In the genomic region with DNA sequence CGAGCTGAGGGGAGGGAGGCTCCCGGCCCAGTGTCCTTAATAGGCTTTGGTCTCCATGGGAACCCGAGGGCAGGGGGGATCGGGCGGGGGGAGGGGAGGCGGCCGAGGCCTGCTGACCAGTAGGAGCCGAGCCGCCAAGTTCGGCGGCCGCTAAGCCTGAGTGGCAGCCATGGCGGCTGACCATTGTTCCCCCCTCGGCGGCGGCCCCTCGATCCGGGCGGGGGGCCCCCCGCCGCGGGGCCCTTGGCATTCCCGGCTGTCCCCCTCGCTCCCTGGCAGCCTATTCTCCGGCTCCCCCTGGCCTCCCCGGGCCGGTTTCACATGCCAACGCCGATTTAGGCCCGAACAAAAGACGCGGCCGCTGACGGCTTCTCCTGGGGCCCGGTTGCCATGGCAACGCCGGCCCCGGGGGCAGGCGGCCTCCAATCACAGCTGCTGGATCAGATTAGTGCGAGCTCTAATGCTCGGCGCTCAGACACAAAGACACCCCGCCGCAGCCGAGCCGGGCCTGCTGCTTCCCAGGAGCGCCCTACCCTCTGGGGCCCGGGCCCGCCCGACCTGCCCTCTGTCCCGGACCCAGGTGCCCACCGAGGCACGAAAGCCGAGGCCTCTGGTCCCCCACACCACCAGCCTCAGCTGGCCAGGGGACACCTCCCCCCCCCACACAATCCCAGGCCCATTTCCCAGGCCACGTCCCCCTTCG, we compare ENCODE assay signal across 8 cellular contexts. TPM values are rescaled to one million over a fixed set of nuclear protein-coding genes. Genes with fewer than 3 reads are reported as not detected.
DNase-seq lines count a peak whose midpoint lies in the region; ATAC-seq and TF ChIP-seq lines count a peak whose summit lies in the region.

No MANE protein-coding gene starts in this region.

- peak; percentile 36 for ATAC-seq in foreskin keratinocyte
- no peak for ATAC-seq in HG03097 (IDR thresholded peaks at IDR 0.05; ENCODE audit: low FRiP score, unreplicated experiment)

- no peak overlapping the region; the same call in 1 of the 2 replicates for H3K9ac ChIP-seq in HUES48 (ENCODE audit: low read depth, low read length)

- H3K4me1 ChIP-seq in ACC112 (ENCODE audit: control insufficient read depth, insufficient read depth, low read length, unreplicated experiment) (no peaks in the 10 kb centered on the region), HUES48 (ENCODE audit: control insufficient read depth, insufficient read depth, low read length) (peaks cover 43% of the 10 kb centered on the region), foreskin keratinocyte (no peaks in the 10 kb centered on the region), osteoblast (ENCODE audit: insufficient read depth, low read length) (peaks cover 8% of the 10 kb centered on the region)

- H4K20me1 ChIP-seq in osteoblast (ENCODE audit: insufficient read depth, low read length) = no peaks in the 10 kb centered on the region

- H3K27me3 ChIP-seq in ACC112 (ENCODE audit: insufficient read depth, low read length) (peaks cover 10% of the 10 kb centered on the region), HUES48 (ENCODE audit: control insufficient read depth, insufficient read depth, low read length) (no peaks in the 10 kb centered on the region), WERI-Rb-1 (ENCODE audit: insufficient read depth, low read depth, severe bottlenecking) (no peaks in the 10 kb centered on the region), foreskin keratinocyte (peaks cover 77% of the 10 kb centered on the region), osteoblast (ENCODE audit: insufficient read depth, low read length) (peaks cover 8% of the 10 kb centered on the region)

- intact Hi-C loops in lower leg skin (cut with DNase I; ENCODE audit: low total_unique reads) = no loop called here

- H3K4me3 ChIP-seq in ACC112 (ENCODE audit: low read depth, low read length) = peak overlapping the region; percentile 56
- peak overlapping the region; percentile 62; the same call in 1 of the 2 replicates for H3K4me3 ChIP-seq in HUES48 (ENCODE audit: low read depth, low read length)
- peak overlapping the region; percentile 40 for H3K4me3 ChIP-seq in WERI-Rb-1 (ENCODE audit: low read depth, low read length)
- peak overlapping the region; percentile 65 for H3K4me3 ChIP-seq in osteoblast (ENCODE audit: insufficient read depth, low read length)
- H3K4me3 ChIP-seq in lower leg skin (ENCODE audit: low read depth, poor library complexity, severe bottlenecking) = no peak overlapping the region

- WGBS in lower leg skin, 2 donors = 24 to 46% methylated on average over 18 to 26 of the region's 56 CpGs

- H2AFZ ChIP-seq in ACC112 (ENCODE audit: low read length, unreplicated experiment) (peak overlapping the region; percentile 68), osteoblast (ENCODE audit: low read length) (peak overlapping the region; percentile 51)

- DNase-seq in WERI-Rb-1 (peak; percentile 95), foreskin keratinocyte (peak in 1 of 2 donors; percentile 34), osteoblast (ENCODE audit: insufficient read length, low spot score, missing footprints) (peak; percentile 99), lower leg skin (ENCODE audit: low spot score in 2 of 2) (no peak)
- DNase-seq in activated CD4-positive, alpha-beta T cell treated with anti-CD3 and anti-CD28 coated beads for 1 hour = no peak

- H3K9me3 ChIP-seq in HUES48 (ENCODE audit: control insufficient read depth, insufficient read depth, low read length) (no peaks in the 10 kb centered on the region), WERI-Rb-1 (ENCODE audit: severe bottlenecking) (no peaks in the 10 kb centered on the region), osteoblast (ENCODE audit: low read depth, low read length) (no peaks in the 10 kb centered on the region)

- TF ChIP-seq CTCF in WERI-Rb-1 (IDR thresholded peaks at IDR 0.05; ENCODE audit: low read depth, low read length) (no peak), foreskin keratinocyte (conservative IDR thresholded peaks at IDR 0.05) (no peak), osteoblast (IDR thresholded peaks at IDR 0.05; ENCODE audit: extremely low read depth, low read depth, low read length) (no peak), lower leg skin (IDR thresholded peaks at IDR 0.05) (no peak)

- H3K4me2 ChIP-seq in osteoblast (ENCODE audit: insufficient read depth, low read length) = peak overlapping the region; percentile 66

- H3K36me3 ChIP-seq in ACC112 (ENCODE audit: insufficient read depth, low read length) (no peaks in the 10 kb centered on the region), HUES48 (ENCODE audit: control insufficient read depth, insufficient read depth, low read length) (peaks cover 65% of the 10 kb centered on the region), WERI-Rb-1 (peaks cover 95% of the 10 kb centered on the region), osteoblast (ENCODE audit: insufficient read depth, low read length) (no peaks in the 10 kb centered on the region)

- no peak for TF ChIP-seq POLR2A in lower leg skin (IDR thresholded peaks at IDR 0.05)

- no peaks in the 10 kb centered on the region for H3K79me2 ChIP-seq in ACC112 (ENCODE audit: control insufficient read depth, insufficient read depth, low read length, unreplicated experiment)
- no peaks in the 10 kb centered on the region for H3K79me2 ChIP-seq in osteoblast (ENCODE audit: insufficient read depth, low read length)

- H3K27ac ChIP-seq in ACC112 (ENCODE audit: low read depth, low read length) (no peak overlapping the region), HUES48 (ENCODE audit: low read depth, low read length) (peak overlapping the region; percentile 95), WERI-Rb-1 (peak overlapping the region; percentile 100), foreskin keratinocyte (no peak overlapping the region), osteoblast (ENCODE audit: low read depth, low read length) (peak overlapping the region; percentile 33)

RNA-seq across cellular contexts. Expression of gene MSI1, which starts 7.3 kb away (rescaled TPM):
- total RNA-seq in foreskin keratinocyte (not detected in 2 replicates), osteoblast (under 0.01 TPM in 2 replicates), lower leg skin (under 1 TPM in 2 of 4 donors, not detected in 2; 0.07 to 0.39 TPM)
- not detected in 2 replicates for polyA plus RNA-seq in foreskin keratinocyte

RNA-seq across cellular contexts. Expression of gene PLA2G1B, which starts 34.1 kb away (rescaled TPM):
- total RNA-seq in foreskin keratinocyte (not detected in 2 replicates), osteoblast (not detected in 2 replicates), lower leg skin (not detected)
- polyA plus RNA-seq in foreskin keratinocyte = not detected in 2 replicates

RNA-seq across cellular contexts. Expression of gene SIRT4, which starts 59.5 kb away (rescaled TPM):
- total RNA-seq in foreskin keratinocyte = 0.49 and 0.54 TPM in 2 replicates
- 0.54 and 0.73 TPM in 2 replicates for polyA plus RNA-seq in foreskin keratinocyte
- 1.1 and 1.2 TPM in 2 replicates for total RNA-seq in osteoblast
- 1 to 10 TPM in 3 of 4 donors, under 1 TPM in 1; 0.49 to 4.1 (median 2.8) TPM for total RNA-seq in lower leg skin

Comparison
In these comparisons a context has a peak if more than half of its experiments do, and no peak if none do; other contexts are left out.
1. H3K27ac ChIP-seq: peak in HUES48 (single experiment), WERI-Rb-1 (single experiment) and osteoblast (single experiment); none in ACC112 (single experiment) and foreskin keratinocyte (single experiment).
2. DNase-seq: peak in WERI-Rb-1 (single experiment) and osteoblast (single experiment); none in lower leg skin (0 of 2) and activated CD4-positive, alpha-beta T cell treated with anti-CD3 and anti-CD28 coated beads for 1 hour (single experiment).